ENCODE assay signal across 8 cellular contexts in genomic region chr5:158695595-158696330, GRCh38.
DNase-seq lines count a peak whose midpoint lies in the region; ATAC-seq and TF ChIP-seq lines count a peak whose summit lies in the region.

No MANE protein-coding gene starts in this region.

- H3K27me3 Mint-ChIP-seq in activated CD8-positive, alpha-beta T cell treated with anti-CD3 and anti-CD28 coated beads, Interleukin-2, amount 10 ng/mL, durations not matched to agents 7 days and 5 days (ENCODE audit: low read depth), result peaks cover 3% of the 10 kb centered on the region
- peaks cover 14 to 17% of the 10 kb centered on the region in 2 donors for H3K27me3 Mint-ChIP-seq in effector memory CD8-positive, alpha-beta T cell
- H3K27me3 Mint-ChIP-seq in mesothelial cell of epicardium (ENCODE audit: low read depth), result peaks cover 68% of the 10 kb centered on the region

- H3K4me3 Mint-ChIP-seq in activated CD8-positive, alpha-beta T cell treated with anti-CD3 and anti-CD28 coated beads, Interleukin-2, amount 10 ng/mL, durations not matched to agents 7 days and 5 days, result no peak overlapping the region
- H3K4me3 Mint-ChIP-seq in effector memory CD8-positive, alpha-beta T cell, result no peak overlapping the region
- H3K4me3 Mint-ChIP-seq in mesothelial cell of epicardium, result no peak overlapping the region

- CTCF ChIA-PET in activated CD8-positive, alpha-beta T cell treated with anti-CD3 and anti-CD28 coated beads, Interleukin-2, amount 10 ng/mL, durations not matched to agents 7 days and 5 days (lab: Charles Lee), result interaction anchor here (0.6 to 5.2 kb wide), 53 partner anchors 9 to 620 kb away, joined by 3 to 173 read pairs (median 4); no protein-coding TSS in a partner anchor

- peak; percentile 96 for TF ChIP-seq CTCF in C4-2B (conservative IDR thresholded peaks at IDR 0.05)
- TF ChIP-seq CTCF in mesothelial cell of epicardium (IDR thresholded peaks at IDR 0.05; ENCODE audit: unreplicated experiment), result peak; percentile 94

- no peak overlapping the region for H3K27ac ChIP-seq in C4-2B

- no peaks in the 10 kb centered on the region for H3K36me3 Mint-ChIP-seq in activated CD8-positive, alpha-beta T cell treated with anti-CD3 and anti-CD28 coated beads, Interleukin-2, amount 10 ng/mL, durations not matched to agents 7 days and 5 days (ENCODE audit: low read depth)
- H3K36me3 Mint-ChIP-seq in effector memory CD8-positive, alpha-beta T cell (ENCODE audit: insufficient read depth), result peaks cover 1% of the 10 kb centered on the region
- no peaks in the 10 kb centered on the region for H3K36me3 Mint-ChIP-seq in mesothelial cell of epicardium

- DNase-seq in GM19240 (ENCODE audit: insufficient read length, low spot score) (peak; percentile 41), NCI-H774 (lab: John Stamatoyannopoulos, UW) (peak; percentile 23), mesothelial cell of epicardium (ENCODE audit: low spot score in 2 of 2, unreplicated experiment in 2 of 2) (peak; percentile 48 to 86)
- peak; percentile 74 for DNase-seq in activated CD8-positive, alpha-beta T cell treated with anti-CD3 and anti-CD28 coated beads, Interleukin-2, amount 10 ng/mL, durations not matched to agents 7 days and 5 days
- DNase-seq in effector memory CD8-positive, alpha-beta T cell, result peak; percentile 52 to 64 (median 58)
- peak; percentile 52 for DNase-seq in stimulated activated CD8-positive, alpha-beta memory T cell treated with anti-CD3 and anti-CD28 coated beads, Interleukin-4, amount 100 ng/mL, for 24 hours (ENCODE audit: low read depth)

- POLR2A ChIA-PET in activated CD8-positive, alpha-beta T cell treated with anti-CD3 and anti-CD28 coated beads, Interleukin-2, amount 10 ng/mL, durations not matched to agents 7 days and 5 days (lab: Charles Lee), result interaction anchor here (1.2 kb wide), 2 partner anchors 410 to 411 kb away, joined by 3 to 5 read pairs; no protein-coding TSS in a partner anchor

- H3K9me3 Mint-ChIP-seq in activated CD8-positive, alpha-beta T cell treated with anti-CD3 and anti-CD28 coated beads, Interleukin-2, amount 10 ng/mL, durations not matched to agents 7 days and 5 days (ENCODE audit: insufficient read depth), result no peaks in the 10 kb centered on the region
- H3K9me3 Mint-ChIP-seq in effector memory CD8-positive, alpha-beta T cell, result no peaks in the 10 kb centered on the region
- no peaks in the 10 kb centered on the region for H3K9me3 Mint-ChIP-seq in mesothelial cell of epicardium

- H3K27ac Mint-ChIP-seq in activated CD8-positive, alpha-beta T cell treated with anti-CD3 and anti-CD28 coated beads, Interleukin-2, amount 10 ng/mL, durations not matched to agents 7 days and 5 days, result no peak overlapping the region
- no peak overlapping the region for H3K27ac Mint-ChIP-seq in effector memory CD8-positive, alpha-beta T cell
- H3K27ac Mint-ChIP-seq in mesothelial cell of epicardium, result no peak overlapping the region

- no peaks in the 10 kb centered on the region for H3K4me1 Mint-ChIP-seq in activated CD8-positive, alpha-beta T cell treated with anti-CD3 and anti-CD28 coated beads, Interleukin-2, amount 10 ng/mL, durations not matched to agents 7 days and 5 days (ENCODE audit: low read depth)
- H3K4me1 Mint-ChIP-seq in effector memory CD8-positive, alpha-beta T cell (ENCODE audit: low read depth in 2 of 2), result peaks cover 0 to 2% of the 10 kb centered on the region in 2 donors
- H3K4me1 Mint-ChIP-seq in mesothelial cell of epicardium, result peaks cover 10% of the 10 kb centered on the region

- ATAC-seq in HG03354 (IDR thresholded peaks at IDR 0.05; ENCODE audit: poor library complexity, severe bottlenecking, unreplicated experiment), result peak; percentile 87
- ATAC-seq in activated CD8-positive, alpha-beta T cell treated with anti-CD3 and anti-CD28 coated beads, Interleukin-2, amount 10 ng/mL, durations not matched to agents 7 days and 5 days, result peak; percentile 85
- peak; percentile 73 for ATAC-seq in effector memory CD8-positive, alpha-beta T cell (replicated peaks)

Comparison
In these comparisons a context has a peak if more than half of its experiments do, and no peak if none do; other contexts are left out.
1. DNase-seq: peak in every context shown above with its lines; median percentile 74 in activated CD8-positive, alpha-beta T cell treated with anti-CD3 and anti-CD28 coated beads, Interleukin-2, amount 10 ng/mL, durations not matched to agents 7 days and 5 days; 67 in mesothelial cell of epicardium; 58 in effector memory CD8-positive, alpha-beta T cell; 52 in stimulated activated CD8-positive, alpha-beta memory T cell treated with anti-CD3 and anti-CD28 coated beads, Interleukin-4, amount 100 ng/mL, for 24 hours; 41 in GM19240; 23 in NCI-H774.